In genomic region chr1:193031431-193031830, GRCh38 we compare ENCODE assay signal across 10 cellular contexts. TPM values are rescaled to one million over a fixed set of nuclear protein-coding genes. Genes with fewer than 3 reads are reported as not detected.
DNase-seq lines count a peak whose midpoint lies in the region; ATAC-seq, FAIRE-seq and TF ChIP-seq lines count a peak whose summit lies in the region.
"Had no signal": no experiment of that assay in that cellular context is flagged by ENCODE, and none has a peak within 500 bp of the region (broad histone marks: within the 10 kb centered on the region; RNA-seq: fewer than 3 reads in every experiment).

No MANE protein-coding gene starts in this region.

- peak; percentile 14 for DNase-seq in GM03348 (ENCODE audit: low spot score)
- DNase-seq in HepG2 (ENCODE audit: low spot score) = no peak
- no peak for DNase-seq in EL
- DNase-seq in C1 segment of cervical spinal cord (lab: John Stamatoyannopoulos, UW) = no peak
- no peak for DNase-seq in NCI-H128 (lab: John Stamatoyannopoulos, UW; ENCODE audit: unreplicated experiment)

- H3K36me3 ChIP-seq in HepG2 (replicated peaks in 1 of 2; ENCODE audit: control insufficient read depth in 1 of 2, insufficient read depth in 2 of 2, low read length in 2 of 2) = peaks cover 0 to 10% of the 10 kb centered on the region in 2 experiments; a peak in 2 of 5 replicates
- H3K36me3 ChIP-seq: thoracic aorta had no signal

- H3K4me1 ChIP-seq in HepG2 (ENCODE audit: insufficient read depth, low read length) = peaks cover 14% of the 10 kb centered on the region

- H3K4me3 Mint-ChIP-seq in activated T-helper 17 cell treated with anti-CD3 and anti-CD28 coated beads, Interleukin-2, amount 50 U/mL, for 72 hours = no peak overlapping the region
- H3K4me3 Mint-ChIP-seq: activated naive CD4-positive, alpha-beta T cell treated with anti-CD3 and anti-CD28 coated beads, Interleukin-2, amount 50 U/mL, for 24 hours had no signal

- POLR2A ChIA-PET in HepG2 (lab: Yijun Ruan, JAX) = no interaction called here

- in situ Hi-C loops in HepG2 (cut with HindIII; ENCODE audit: extremely low pct_ligation_motif_present, low pct_unique_long_range_greater_than_20kb) = no loop called here

- H3K36me3 Mint-ChIP-seq in activated T-helper 17 cell treated with anti-CD3 and anti-CD28 coated beads, Interleukin-2, amount 50 U/mL, for 72 hours (ENCODE audit: low read depth) = peaks cover 30% of the 10 kb centered on the region

- H3K27me3 ChIP-seq in HepG2 (ENCODE audit: control insufficient read depth in 1 of 2, insufficient read depth in 2 of 2, low read length in 2 of 2) = no peaks in the 10 kb centered on the region

- intact Hi-C loops in HepG2 (cut with micrococcal nuclease; ENCODE audit: unreplicated experiment) = loop anchor here (1.0 to 2.0 kb wide), 3 partner anchors 23 to 557 kb away; no protein-coding TSS in a partner anchor

- H3K4me1 Mint-ChIP-seq in activated T-helper 17 cell treated with anti-CD3 and anti-CD28 coated beads, Interleukin-2, amount 50 U/mL, for 72 hours = peaks cover 18% of the 10 kb centered on the region

- 92% methylated on average over 2 of the region's 2 CpGs for WGBS in HepG2 (ENCODE audit: low lambda C conversion rate)

- H3K27me3 Mint-ChIP-seq in activated T-helper 17 cell treated with anti-CD3 and anti-CD28 coated beads, Interleukin-2, amount 50 U/mL, for 72 hours = no peaks in the 10 kb centered on the region
- H3K27me3 Mint-ChIP-seq: activated naive CD4-positive, alpha-beta T cell treated with anti-CD3 and anti-CD28 coated beads, Interleukin-2, amount 50 U/mL, for 24 hours had no signal

- no peaks in the 10 kb centered on the region for H3K9me3 ChIP-seq in HepG2 (ENCODE audit: low read length)
- H3K9me3 ChIP-seq: thoracic aorta had no signal

- no peak overlapping the region for H2AFZ ChIP-seq in HepG2 (ENCODE audit: low read length)

- TF ChIP-seq RAD21 in HepG2 (CRISPR knock-in tag; IDR thresholded peaks at IDR 0.05) = no peak

- no peak overlapping the region for H3K9ac ChIP-seq in HepG2 (ENCODE audit: insufficient read depth, low read depth, low read length)

- no peak overlapping the region for H3K4me2 ChIP-seq in HepG2 (ENCODE audit: low read depth, low read length)

- BruUV-seq in HepG2 (replicated peaks; lab: Mats Ljungman, UMichigan) = no TSS peak

- H4K20me1 ChIP-seq in HepG2 (ENCODE audit: insufficient read depth, low read length) = peaks cover 7% of the 10 kb centered on the region; the same call in 1 of the 2 replicates

- H3K27ac ChIP-seq in HepG2 (ENCODE audit: extremely low read length, insufficient read depth, low read length) = no peak overlapping the region
- H3K27ac ChIP-seq: thoracic aorta had no signal

- FAIRE-seq in HepG2 (lab: Jason Lieb, UNC) = no peak

- TF ChIP-seq POLR2A in HepG2 (IDR thresholded peaks at IDR 0.05; ENCODE audit: insufficient read depth in 1 of 2, low read depth in 2 of 2, low read length in 2 of 2) = no peak

- TF ChIP-seq EP300 in HepG2 (IDR thresholded peaks at IDR 0.05; ENCODE audit: low read depth in 2 of 2, low read length in 2 of 2) (no peak), HepG2 (CRISPR knock-in tag; IDR thresholded peaks at IDR 0.05; ENCODE audit: borderline replicate concordance) (no peak)

- CTCF ChIA-PET in HepG2 (lab: Yijun Ruan, JAX; ENCODE audit: low intra/inter-chr PET ratio, low total read pairs) = interaction anchor here (1.1 kb wide), 1 partner anchor 421 kb away, joined by 3 read pairs; no protein-coding TSS in a partner anchor

- H3K27ac Mint-ChIP-seq in activated T-helper 17 cell treated with anti-CD3 and anti-CD28 coated beads, Interleukin-2, amount 50 U/mL, for 72 hours = no peak overlapping the region
- H3K27ac Mint-ChIP-seq: activated naive CD4-positive, alpha-beta T cell treated with anti-CD3 and anti-CD28 coated beads, Interleukin-2, amount 50 U/mL, for 24 hours had no signal

- TF ChIP-seq CTCF in HepG2 (CRISPR knock-in tag; IDR thresholded peaks at IDR 0.05) = peak; percentile 36

- no peak overlapping the region for H3K4me3 ChIP-seq in HepG2 (replicated peaks in 1 of 3; ENCODE audit: insufficient read depth in 1 of 3, low read depth in 2 of 3, low read length in 3 of 3)
- H3K4me3 ChIP-seq: thoracic aorta had no signal

- peaks cover 36% of the 10 kb centered on the region for H3K79me2 ChIP-seq in HepG2 (ENCODE audit: insufficient read depth, low read length)

- no peaks in the 10 kb centered on the region for H3K9me3 Mint-ChIP-seq in activated T-helper 17 cell treated with anti-CD3 and anti-CD28 coated beads, Interleukin-2, amount 50 U/mL, for 72 hours
- H3K9me3 Mint-ChIP-seq: activated naive CD4-positive, alpha-beta T cell treated with anti-CD3 and anti-CD28 coated beads, Interleukin-2, amount 50 U/mL, for 24 hours had no signal

- ATAC-seq in HG03066 (IDR thresholded peaks at IDR 0.05; ENCODE audit: low read depth, unreplicated experiment) (peak; percentile 63), HepG2 (peak; percentile 32; the same call in 1 of the 3 replicates), HG03521 (IDR thresholded peaks at IDR 0.05; ENCODE audit: unreplicated experiment) (no peak)
- ATAC-seq in activated T-helper 17 cell treated with anti-CD3 and anti-CD28 coated beads, Interleukin-2, amount 50 U/mL, for 72 hours (replicated peaks) = peak; percentile 29

TF ChIP-seq in HepG2, 621 proteins besides CTCF, POLR2A, EP300 and RAD21 (continues in another document):
- TF ChIP-seq ZNF597 (CRISPR knock-in tag; IDR thresholded peaks at IDR 0.05) (no peak), ZKSCAN1 (IDR thresholded peaks at IDR 0.05; ENCODE audit: low read length) (peak; percentile 88)

RNA-seq across cellular contexts. Expression of gene UCHL5, which starts 27.7 kb away (rescaled TPM):
- 10 to 100 TPM; 45.2 to 75.4 TPM for total RNA-seq in activated T-helper 17 cell treated with anti-CD3 and anti-CD28 coated beads, Interleukin-2, amount 50 U/mL, for 72 hours
- total RNA-seq in HepG2 (2016; rRNA removed; fragmentation: Illumina TruSeq; extraction: Trizol) = 44.1 and 72.4 TPM in 2 replicates
- 10.9 and 11.5 TPM in 2 replicates for total RNA-seq in HepG2 (2016; cell fraction: cytosol; rRNA removed; fragmentation: Illumina TruSeq; extraction: Trizol; ENCODE audit: low read depth)
- 41.4 and 69.5 TPM in 2 replicates for total RNA-seq in HepG2 (2016; cell fraction: insoluble cytoplasmic fraction; rRNA removed; fragmentation: Illumina TruSeq; extraction: Trizol)
- total RNA-seq in HepG2 (2016; cell fraction: membrane; rRNA removed; fragmentation: Illumina TruSeq; extraction: Trizol) = 21.8 and 25.2 TPM in 2 replicates
- 48.2 and 48.7 TPM in 2 replicates for total RNA-seq in HepG2 (2016; cell fraction: nucleus; rRNA removed; fragmentation: Illumina TruSeq; extraction: Trizol)
- polyA plus RNA-seq in HepG2 (2011; rRNA removed) = 11.3 and 18.2 TPM in 2 replicates
- polyA plus RNA-seq in HepG2 (2011; cell fraction: cytosol; rRNA removed) = 5.7 and 8.6 TPM in 2 replicates
- polyA plus RNA-seq in HepG2 (2011; cell fraction: nucleus; rRNA removed) = 8.0 and 8.1 TPM in 2 replicates
- polyA plus RNA-seq in HepG2 (2012) = 18.9 and 28.2 TPM in 2 replicates
- polyA plus RNA-seq in HepG2 (2016; cell fraction: cytosol; fragmentation: Illumina TruSeq; extraction: Trizol; ENCODE audit: low read depth) = 9.4 and 9.6 TPM in 2 replicates
- polyA plus RNA-seq in HepG2 (2016; cell fraction: insoluble cytoplasmic fraction; fragmentation: Illumina TruSeq; extraction: Trizol; ENCODE audit: low read depth) = 95.7 and 95.9 TPM in 2 replicates
- polyA plus RNA-seq in HepG2 (2016; cell fraction: membrane; fragmentation: Illumina TruSeq; extraction: Trizol; ENCODE audit: low read depth) = 15.2 and 17.2 TPM in 2 replicates
- polyA plus RNA-seq in HepG2 (2016; cell fraction: nucleus; fragmentation: Illumina TruSeq; extraction: Trizol; ENCODE audit: insufficient read depth, low read depth) = 44.2 and 50.7 TPM in 2 replicates
- polyA minus RNA-seq in HepG2 (2011; rRNA and poly(A)+ RNA removed; ENCODE audit: low replicate concordance) = 8.2 and 18.8 TPM in 2 replicates
- 10.1 and 16.5 TPM in 2 replicates for polyA minus RNA-seq in HepG2 (2011; cell fraction: cytosol; rRNA and poly(A)+ RNA removed)
- 45.1 and 47.9 TPM in 2 replicates for polyA minus RNA-seq in HepG2 (2011; cell fraction: nucleus; rRNA and poly(A)+ RNA removed)

RNA-seq across cellular contexts. Expression of gene RO60, which starts 28.0 kb away (rescaled TPM):
- total RNA-seq in activated T-helper 17 cell treated with anti-CD3 and anti-CD28 coated beads, Interleukin-2, amount 50 U/mL, for 72 hours = 10 to 100 TPM; 65.9 to 76.3 TPM
- 53.7 and 90.0 TPM in 2 replicates for total RNA-seq in HepG2 (2016; rRNA removed; fragmentation: Illumina TruSeq; extraction: Trizol)
- 10.5 and 10.8 TPM in 2 replicates for total RNA-seq in HepG2 (2016; cell fraction: cytosol; rRNA removed; fragmentation: Illumina TruSeq; extraction: Trizol; ENCODE audit: low read depth)
- 53.1 and 96.6 TPM in 2 replicates for total RNA-seq in HepG2 (2016; cell fraction: insoluble cytoplasmic fraction; rRNA removed; fragmentation: Illumina TruSeq; extraction: Trizol)
- 18.2 and 19.9 TPM in 2 replicates for total RNA-seq in HepG2 (2016; cell fraction: membrane; rRNA removed; fragmentation: Illumina TruSeq; extraction: Trizol)
- 33.6 and 37.0 TPM in 2 replicates for total RNA-seq in HepG2 (2016; cell fraction: nucleus; rRNA removed; fragmentation: Illumina TruSeq; extraction: Trizol)
- 14.5 and 20.3 TPM in 2 replicates for polyA plus RNA-seq in HepG2 (2011; rRNA removed)
- polyA plus RNA-seq in HepG2 (2011; cell fraction: cytosol; rRNA removed) = 11.4 and 12.3 TPM in 2 replicates
- 16.9 and 17.1 TPM in 2 replicates for polyA plus RNA-seq in HepG2 (2011; cell fraction: nucleus; rRNA removed)
- polyA plus RNA-seq in HepG2 (2012) = 15.5 and 15.6 TPM in 2 replicates
- polyA plus RNA-seq in HepG2 (2016; cell fraction: cytosol; fragmentation: Illumina TruSeq; extraction: Trizol; ENCODE audit: low read depth) = 1.2 TPM in 2 replicates
- 22.6 and 23.2 TPM in 2 replicates for polyA plus RNA-seq in HepG2 (2016; cell fraction: insoluble cytoplasmic fraction; fragmentation: Illumina TruSeq; extraction: Trizol; ENCODE audit: low read depth)
- 2.6 TPM in 2 replicates for polyA plus RNA-seq in HepG2 (2016; cell fraction: membrane; fragmentation: Illumina TruSeq; extraction: Trizol; ENCODE audit: low read depth)
- polyA plus RNA-seq in HepG2 (2016; cell fraction: nucleus; fragmentation: Illumina TruSeq; extraction: Trizol; ENCODE audit: insufficient read depth, low read depth) = 15.8 and 18.7 TPM in 2 replicates
- polyA minus RNA-seq in HepG2 (2011; rRNA and poly(A)+ RNA removed; ENCODE audit: low replicate concordance) = 57.6 and 70.0 TPM in 2 replicates
- polyA minus RNA-seq in HepG2 (2011; cell fraction: cytosol; rRNA and poly(A)+ RNA removed) = 54.5 and 59.0 TPM in 2 replicates
- polyA minus RNA-seq in HepG2 (2011; cell fraction: nucleus; rRNA and poly(A)+ RNA removed) = 74.0 and 82.1 TPM in 2 replicates
